Comparison of ENCODE assay signal across 10 cellular contexts in the genomic region with DNA sequence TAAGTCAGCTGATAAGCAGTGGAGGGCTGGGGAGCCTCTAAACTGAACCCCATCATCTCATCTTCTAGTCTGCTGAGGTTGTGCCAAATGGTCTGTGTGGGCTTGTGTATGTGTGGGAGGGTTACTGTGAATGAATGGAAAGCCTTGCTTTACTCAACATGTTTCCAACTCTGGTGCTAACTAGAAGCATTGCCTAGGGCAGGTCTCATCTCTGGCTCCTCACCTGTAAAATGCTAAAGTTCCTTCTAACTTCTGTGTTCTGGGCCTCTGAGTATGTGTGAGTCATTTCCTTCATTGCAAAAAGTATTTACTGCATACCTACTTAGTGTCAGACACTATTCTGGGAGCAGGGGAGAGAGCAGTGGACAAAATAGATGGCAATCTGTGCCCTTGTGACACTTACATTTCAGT. TPM values are rescaled to one million over a fixed set of nuclear protein-coding genes. Genes with fewer than 3 reads are reported as not detected.
A peak's percentile ranks its signal among the peaks of the same experiment; 100 is the strongest.
DNase-seq lines count a peak whose midpoint lies in the region; ATAC-seq, FAIRE-seq and TF ChIP-seq lines count a peak whose summit lies in the region.
"Had no signal": no experiment of that assay in that cellular context is flagged by ENCODE, and none has a peak within 500 bp of the region (broad histone marks: within the 10 kb centered on the region; RNA-seq: fewer than 3 reads in every experiment).

No MANE protein-coding gene starts in this region.

- CTCF ChIA-PET in PC-9 (lab: Charles Lee) = interaction anchor here (0.6 kb wide), 1 partner anchor 14 kb away, joined by 4 read pairs; no protein-coding TSS in a partner anchor
- CTCF ChIA-PET in endothelial cell of umbilical vein (lab: Charles Lee) = interaction anchor here (0.6 to 7.6 kb wide), 5 partner anchors 27 to 297 kb away, joined by 3 to 162 read pairs (median 8); no protein-coding TSS in a partner anchor

- DNase-seq in GM10266 (ENCODE audit: extremely low spot score) = peak; percentile 12
- DNase-seq in PC-9 = peak in 1 of 2 experiments; percentile 94
- DNase-seq in endothelial cell of umbilical vein (ENCODE audit: low read depth, low spot score) = peak; percentile 22
- no peak for DNase-seq in dorsolateral prefrontal cortex
- DNase-seq in stimulated activated CD4-positive, alpha-beta T cell treated with anti-CD3 and anti-CD28 coated beads, Interleukin-1b, Interleukin-23, amount 100 ng/mL, for 48 hours = no peak
- DNase-seq in lower leg skin (ENCODE audit: low spot score in 2 of 2) = no peak
- DNase-seq: foreskin melanocyte, NCI-H187 treated with DMSO at 0.1 percent for 48 hours had no signal

- peak overlapping the region; percentile 56 for H3K9ac ChIP-seq in endothelial cell of umbilical vein (replicated peaks; ENCODE audit: extremely low read depth, insufficient read depth, low read length)

- peaks cover 18% of the 10 kb centered on the region; the same call in 1 of the 2 replicates for H3F3A ChIP-seq in PC-9 (ENCODE audit: insufficient read depth, low read depth)

- peak overlapping the region; percentile 83 for H3K4me3 ChIP-seq in PC-9
- H3K4me3 ChIP-seq in endothelial cell of umbilical vein (replicated peaks in 1 of 3; ENCODE audit: insufficient read depth in 1 of 3, low read depth in 1 of 3, low read length in 3 of 3) = peak overlapping the region; percentile 34 to 83 (median 67)
- peak overlapping the region; percentile 72 for H3K4me3 ChIP-seq in neuron (ENCODE audit: low read length)
- peak overlapping the region in 12 of 59 donors; percentile 3 to 72 (median 58) for H3K4me3 ChIP-seq in dorsolateral prefrontal cortex
- no peak overlapping the region for H3K4me3 ChIP-seq in lower leg skin (ENCODE audit: low read depth, poor library complexity, severe bottlenecking)

- H3K27ac ChIP-seq in PC-9 = peak overlapping the region; percentile 86
- peak overlapping the region; percentile 40 for H3K27ac ChIP-seq in endothelial cell of umbilical vein (ENCODE audit: insufficient read depth, low read depth, low read length)
- H3K27ac ChIP-seq in dorsolateral prefrontal cortex = no peak overlapping the region

- H2AFZ ChIP-seq in PC-9 (no peak overlapping the region; the same call in 1 of the 2 replicates), endothelial cell of umbilical vein (ENCODE audit: low read depth, low read length) (no peak overlapping the region), neuron (ENCODE audit: low read depth, low read length) (no peak overlapping the region)

- peaks cover 31% of the 10 kb centered on the region for H3K79me2 ChIP-seq in PC-9 (ENCODE audit: low read depth)
- H3K79me2 ChIP-seq in endothelial cell of umbilical vein (ENCODE audit: control insufficient read depth, insufficient read depth, low read length) = peaks cover 62% of the 10 kb centered on the region

- TF ChIP-seq POLR2A in endothelial cell of umbilical vein (IDR thresholded peaks at IDR 0.05; ENCODE audit: low read depth, low read length) (no peak), lower leg skin (IDR thresholded peaks at IDR 0.05) (no peak)

- H3K36me3 ChIP-seq in PC-9 (ENCODE audit: low read depth) (peaks cover 15% of the 10 kb centered on the region), endothelial cell of umbilical vein (ENCODE audit: control insufficient read depth in 2 of 2, extremely low read depth in 1 of 2, insufficient read depth in 2 of 2, low read length in 2 of 2) (peaks cover 0 to 13% of the 10 kb centered on the region in 2 experiments), neuron (ENCODE audit: insufficient read depth, low read length) (peaks cover 25% of the 10 kb centered on the region)

- H3K9me1 ChIP-seq in endothelial cell of umbilical vein (replicated peaks; ENCODE audit: control insufficient read depth, extremely low read depth, insufficient read depth, low read length) = no peaks in the 10 kb centered on the region

- no peaks in the 10 kb centered on the region for H3K9me2 ChIP-seq in PC-9 (ENCODE audit: insufficient read depth)

- no peaks in the 10 kb centered on the region for H4K20me1 ChIP-seq in PC-9 (ENCODE audit: insufficient read depth)
- H4K20me1 ChIP-seq in endothelial cell of umbilical vein (replicated peaks; ENCODE audit: control insufficient read depth, extremely low read depth, insufficient read depth, low read length) = no peaks in the 10 kb centered on the region

- POLR2A ChIA-PET in PC-9 (lab: Charles Lee; ENCODE audit: unreplicated experiment) (interaction anchor here (0.6 to 0.7 kb wide), 2 partner anchors 128 to 889 kb away, joined by 3 read pairs; no protein-coding TSS in a partner anchor), endothelial cell of umbilical vein (lab: Charles Lee) (interaction anchor here (0.5 to 0.7 kb wide), 2 partner anchors 14 to 128 kb away, joined by 3 to 6 read pairs; no protein-coding TSS in a partner anchor)

- H3K4me2 ChIP-seq in PC-9 (peak overlapping the region; percentile 97), endothelial cell of umbilical vein (ENCODE audit: insufficient read depth, low read length) (peak overlapping the region; percentile 93)

- intact Hi-C loops in PC-9 (cut with micrococcal nuclease; ENCODE audit: unreplicated experiment) = loop anchor here (2.0 to 5.0 kb wide), 4 partner anchors 52 to 286 kb away; no protein-coding TSS in a partner anchor
- intact Hi-C loops in endothelial cell of umbilical vein (cut with micrococcal nuclease) = loop anchor here (5.0 kb wide), 1 partner anchor 84 kb away; no protein-coding TSS in a partner anchor
- intact Hi-C loops in dorsolateral prefrontal cortex (cut with DNase I) = loop anchor here (5.0 kb wide), 2 partner anchors 54 to 294 kb away; no protein-coding TSS in a partner anchor
- intact Hi-C loops in lower leg skin (cut with DNase I; ENCODE audit: low total_unique reads) = loop anchor here (5.0 kb wide), 1 partner anchor 289 kb away; no protein-coding TSS in a partner anchor

- peak; percentile 62 for FAIRE-seq in endothelial cell of umbilical vein (lab: Jason Lieb, UNC)

- ATAC-seq in HG03378 (IDR thresholded peaks at IDR 0.05; ENCODE audit: unreplicated experiment) = no peak

- no peaks in the 10 kb centered on the region for H3K27me3 ChIP-seq in PC-9 (ENCODE audit: insufficient read depth, low read depth)
- H3K27me3 ChIP-seq in endothelial cell of umbilical vein (ENCODE audit: control insufficient read depth in 2 of 2, insufficient read depth in 2 of 2, low read length in 2 of 2) = no peaks in the 10 kb centered on the region
- H3K27me3 ChIP-seq in neuron (ENCODE audit: insufficient read depth, low read length) = no peaks in the 10 kb centered on the region
- H3K27me3 ChIP-seq in dorsolateral prefrontal cortex = peaks cover 0 to 62% (median 34%) of the 10 kb centered on the region in 45 donors

- BruUV-seq in PC-9 (replicated peaks; lab: Mats Ljungman, UMichigan) (no TSS peak), endothelial cell of umbilical vein (replicated peaks; lab: Mats Ljungman, UMichigan) (no TSS peak)

- dilution Hi-C loops in endothelial cell of umbilical vein (cut with MboI; ENCODE audit: extremely low pct_ligation_motif_present, low sequenced_read_pairs) = no loop called here

- no peaks in the 10 kb centered on the region for H3K9me3 ChIP-seq in PC-9 (ENCODE audit: insufficient read depth, low read depth)
- H3K9me3 ChIP-seq in endothelial cell of umbilical vein (replicated peaks; ENCODE audit: control insufficient read depth, insufficient read depth, low read length) = no peaks in the 10 kb centered on the region
- H3K9me3 ChIP-seq in neuron (ENCODE audit: low read length) = no peaks in the 10 kb centered on the region

- H3K4me1 ChIP-seq in PC-9 (replicated peaks; ENCODE audit: insufficient read depth) (peaks cover 19% of the 10 kb centered on the region), endothelial cell of umbilical vein (ENCODE audit: control insufficient read depth, extremely low read depth, insufficient read depth, low read length) (peaks cover 37% of the 10 kb centered on the region), neuron (ENCODE audit: insufficient read depth, low read length) (peaks cover 44% of the 10 kb centered on the region)

- TF ChIP-seq CTCF in GM10266 (IDR thresholded peaks at IDR 0.05; ENCODE audit: control insufficient read depth, insufficient read depth, low read depth, missing control alignments) (no peak), PC-9 (conservative IDR thresholded peaks at IDR 0.05) (no peak), endothelial cell of umbilical vein (IDR thresholded peaks at IDR 0.05; ENCODE audit: extremely low read depth in 1 of 2, insufficient read depth in 1 of 2, low read depth in 1 of 2, low read length in 2 of 2) (no peak), dorsolateral prefrontal cortex (IDR thresholded peaks at IDR 0.05 in 54 of 56, conservative IDR thresholded peaks at IDR 0.05 in 2 of 56; ENCODE audit: low read depth in 1 of 56, partially characterized antibody in 56 of 56) (no peak), lower leg skin (IDR thresholded peaks at IDR 0.05) (no peak)

TF ChIP-seq in endothelial cell of umbilical vein, 7 proteins besides CTCF, POLR2A, EP300 and RAD21:
- peak; percentile 39 for TF ChIP-seq JUN (IDR thresholded peaks at IDR 0.05; ENCODE audit: borderline replicate concordance, insufficient read depth, insufficient read length, low read depth)
- TF ChIP-seq POLR2AphosphoS5 (IDR thresholded peaks at IDR 0.05; ENCODE audit: insufficient read depth, low read depth, low read length) = no peak
- TF ChIP-seq, protein P1, sequence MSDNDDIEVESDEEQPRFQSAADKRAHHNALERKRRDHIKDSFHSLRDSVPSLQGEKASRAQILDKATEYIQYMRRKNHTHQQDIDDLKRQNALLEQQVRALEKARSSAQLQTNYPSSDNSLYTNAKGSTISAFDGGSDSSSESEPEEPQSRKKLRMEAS (IDR thresholded peaks at IDR 0.05; ENCODE audit: insufficient read depth, insufficient read length) = no peak
- TF ChIP-seq MYC (IDR thresholded peaks at IDR 0.05; ENCODE audit: low read depth, low read length) = no peak
- peak; percentile 50 for TF ChIP-seq GATA2 (IDR thresholded peaks at IDR 0.05; ENCODE audit: insufficient read depth, insufficient read length, low read depth, low read length)
- TF ChIP-seq FOS (IDR thresholded peaks at IDR 0.05; ENCODE audit: borderline replicate concordance, insufficient read depth, low read length) = peak; percentile 20

RNA-seq across cellular contexts. Expression of gene LIPG, which starts 1.3 kb away (rescaled TPM):
- 22.7 and 30.9 TPM in 2 replicates for total RNA-seq in PC-9 (2021)
- 80.6 and 96.2 TPM in 2 replicates for total RNA-seq in endothelial cell of umbilical vein
- 63.2 and 86.3 TPM in 2 replicates for polyA plus RNA-seq in endothelial cell of umbilical vein
- polyA plus RNA-seq in endothelial cell of umbilical vein (2011; cell fraction: cytosol; rRNA removed) = 78.5 and 83.1 TPM in 2 replicates
- 93.1 and 133 TPM in 2 replicates for polyA plus RNA-seq in endothelial cell of umbilical vein (2011; cell fraction: nucleus; rRNA removed)
- 76.7 and 116 TPM in 2 replicates for polyA plus RNA-seq in endothelial cell of umbilical vein (2012)
- polyA minus RNA-seq in endothelial cell of umbilical vein = 167 and 184 TPM in 2 replicates
- not detected for polyA minus RNA-seq in endothelial cell of umbilical vein (2011; cell fraction: cytosol; rRNA and poly(A)+ RNA removed)
- 58.4 and 89.5 TPM in 2 replicates for polyA minus RNA-seq in endothelial cell of umbilical vein (2011; cell fraction: nucleus; rRNA and poly(A)+ RNA removed)
- 1 to 10 TPM in 85 of 120 experiments, under 1 TPM in 35; 0.18 to 8.5 (median 1.8) TPM for total RNA-seq in dorsolateral prefrontal cortex
- 1 to 10 TPM in 3 of 4 donors, under 1 TPM in 1; 0.23 to 3.6 (median 2.0) TPM for total RNA-seq in lower leg skin

Comparison
In these comparisons a context has a peak if more than half of its experiments do, and no peak if none do; other contexts are left out.
1. DNase-seq: peak in GM10266 (single experiment) and endothelial cell of umbilical vein (single experiment); none in dorsolateral prefrontal cortex (0 of 10), stimulated activated CD4-positive, alpha-beta T cell treated with anti-CD3 and anti-CD28 coated beads, Interleukin-1b, Interleukin-23, amount 100 ng/mL, for 48 hours (single experiment) and lower leg skin (0 of 2).
2. H3K27ac ChIP-seq: peak in PC-9 (single experiment) and endothelial cell of umbilical vein (single experiment); none in dorsolateral prefrontal cortex (0 of 59).